Comparison of ENCODE assay signal across 8 cellular contexts in genomic region chr10:13271552-13272163, GRCh38. TPM values are rescaled to one million over a fixed set of nuclear protein-coding genes. Genes with fewer than 3 reads are reported as not detected.
DNase-seq lines count a peak whose midpoint lies in the region; ATAC-seq and TF ChIP-seq lines count a peak whose summit lies in the region.

No MANE protein-coding gene starts in this region.

- TF ChIP-seq CTCF in 22Rv1 (IDR thresholded peaks at IDR 0.05) (peak; percentile 68), GM13977 (IDR thresholded peaks at IDR 0.05; ENCODE audit: extremely low read depth, insufficient read depth, missing control alignments) (peak; percentile 65), coronary artery (IDR thresholded peaks at IDR 0.05) (no peak), mucosa of descending colon (IDR thresholded peaks at IDR 0.05) (no peak)

- peak overlapping the region in 2 of 5 donors; percentile 14 to 50 for H3K9ac ChIP-seq in subcutaneous abdominal adipose tissue (ENCODE audit: low read length in 5 of 5)

- peak; percentile 73 for ATAC-seq in mucosa of descending colon

- H3K9me3 ChIP-seq in mucosa of descending colon, result no peaks in the 10 kb centered on the region
- no peaks in the 10 kb centered on the region for H3K9me3 ChIP-seq in subcutaneous abdominal adipose tissue (ENCODE audit: control insufficient read depth in 5 of 5, low read length in 5 of 5)

- no peaks in the 10 kb centered on the region for H3K27me3 ChIP-seq in subcutaneous abdominal adipose tissue (ENCODE audit: control insufficient read depth in 5 of 5, insufficient read depth in 4 of 5, low read length in 5 of 5)

- no peak overlapping the region for H3K27ac ChIP-seq in 22Rv1
- H3K27ac ChIP-seq in coronary artery, result no peak overlapping the region
- peak overlapping the region; percentile 30 for H3K27ac ChIP-seq in subcutaneous abdominal adipose tissue (ENCODE audit: low read depth, low read length)

- H3K4me3 ChIP-seq in coronary artery (peak overlapping the region; percentile 7), mucosa of descending colon (no peak overlapping the region), subcutaneous abdominal adipose tissue (ENCODE audit: low read depth in 1 of 5, low read length in 5 of 5) (peak overlapping the region in 4 of 5 donors; percentile 32 to 51 (median 39))

- H3K36me3 ChIP-seq in mucosa of descending colon (ENCODE audit: low read depth) (no peaks in the 10 kb centered on the region), subcutaneous abdominal adipose tissue (ENCODE audit: control insufficient read depth in 5 of 5, insufficient read depth in 5 of 5, low read length in 5 of 5) (no peaks in the 10 kb centered on the region)

- DNase-seq in GM13977 (ENCODE audit: low spot score) (peak; percentile 65), HuH-7 (ENCODE audit: low spot score) (peak; percentile 95), coronary artery (ENCODE audit: low spot score) (peak; percentile 73), mucosa of descending colon (peak; percentile 44 to 69 (median 60)), H4 (ENCODE audit: low spot score) (no peak)
- peak; percentile 41 for DNase-seq in activated CD4-positive, CD25-positive, alpha-beta regulatory T cell treated with anti-CD3 and anti-CD28 coated beads, Interleukin-2, amount 50 U/mL, for 72 hours

- intact Hi-C loops in mucosa of descending colon (cut with DNase I, micrococcal nuclease), result no loop called here

- in situ Hi-C loops in GM13977 (cut with MboI; ENCODE audit: low pct_unique_long_range_greater_than_20kb, low sequenced_read_pairs, unreplicated experiment), result no loop called here

- H3K4me1 ChIP-seq in mucosa of descending colon (ENCODE audit: low read depth) (peaks cover 12% of the 10 kb centered on the region), subcutaneous abdominal adipose tissue (ENCODE audit: control insufficient read depth in 5 of 5, insufficient read depth in 5 of 5, low read length in 5 of 5) (peaks cover 0 to 18% (median 16%) of the 10 kb centered on the region in 5 donors)

RNA-seq across cellular contexts. Expression of gene PHYH, which starts 28.2 kb away (rescaled TPM):
- total RNA-seq in mucosa of descending colon, result 10 to 100 TPM; 33.8 to 64.2 (median 53.6) TPM
- total RNA-seq in H4 (2014; rRNA removed; shearing (Covaris generic)), result 7.0 and 19.6 TPM in 2 replicates

RNA-seq across cellular contexts. Expression of gene UCMA, which starts 37.5 kb away (rescaled TPM):
- total RNA-seq in mucosa of descending colon, result not detected
- not detected in 2 replicates for total RNA-seq in H4 (2014; rRNA removed; shearing (Covaris generic))

Comparison
In these comparisons a context has a peak if more than half of its experiments do, and no peak if none do; other contexts are left out.
1. CTCF ChIP-seq: peak in 22Rv1 (single experiment) and GM13977 (single experiment); none in coronary artery (single experiment) and mucosa of descending colon (single experiment).